15 cellular contexts compared by ENCODE assay signal in genomic region chr7:28183627-28184026, GRCh38.
"Had no signal": no experiment of that assay in that cellular context is flagged by ENCODE, and none has a peak within 500 bp of the region (broad histone marks: within the 10 kb centered on the region; RNA-seq: fewer than 3 reads in every experiment).

No MANE protein-coding gene starts in this region.

- H3K27me3 ChIP-seq: brain microvascular endothelial cell, neutrophil, tibial artery, vagina had no signal

- H3K4me3 ChIP-seq: lower lobe of right lung, tibial artery, vagina had no signal

- DNase-seq: activated CD4-positive, alpha-beta T cell treated with anti-CD3 and anti-CD28 coated beads, Interleukin-2, amount 10 ng/mL, durations not matched to agents 7 days and 5 days; activated effector memory CD4-positive, alpha-beta T cell treated with Interleukin-2 at 50 U/mL for 16 hours; amygdala; brain microvascular endothelial cell; glutamatergic neuron; immature natural killer cell; left cardiac atrium; lower lobe of right lung; small intestine; tibial artery had no signal

- ATAC-seq: activated naive CD4-positive, alpha-beta T cell treated with anti-CD3 and anti-CD28 coated beads, Interleukin-2, amount 50 U/mL, for 72 hours; left cardiac atrium; lower lobe of right lung; stimulated activated effector memory CD8-positive, alpha-beta T cell treated with anti-CD3 and anti-CD28 coated beads, Interleukin-12 subunit alpha, Interleukin-12 subunit beta, amount 100 ng/mL, for 72 hours; WTC11 had no signal

- H3K9me3 ChIP-seq: lower lobe of right lung, neutrophil, tibial artery, vagina had no signal

- H3K27ac ChIP-seq: brain microvascular endothelial cell, lower lobe of right lung, neutrophil, vagina had no signal
